Comparison of ENCODE assay signal across 8 cellular contexts in the genomic region with DNA sequence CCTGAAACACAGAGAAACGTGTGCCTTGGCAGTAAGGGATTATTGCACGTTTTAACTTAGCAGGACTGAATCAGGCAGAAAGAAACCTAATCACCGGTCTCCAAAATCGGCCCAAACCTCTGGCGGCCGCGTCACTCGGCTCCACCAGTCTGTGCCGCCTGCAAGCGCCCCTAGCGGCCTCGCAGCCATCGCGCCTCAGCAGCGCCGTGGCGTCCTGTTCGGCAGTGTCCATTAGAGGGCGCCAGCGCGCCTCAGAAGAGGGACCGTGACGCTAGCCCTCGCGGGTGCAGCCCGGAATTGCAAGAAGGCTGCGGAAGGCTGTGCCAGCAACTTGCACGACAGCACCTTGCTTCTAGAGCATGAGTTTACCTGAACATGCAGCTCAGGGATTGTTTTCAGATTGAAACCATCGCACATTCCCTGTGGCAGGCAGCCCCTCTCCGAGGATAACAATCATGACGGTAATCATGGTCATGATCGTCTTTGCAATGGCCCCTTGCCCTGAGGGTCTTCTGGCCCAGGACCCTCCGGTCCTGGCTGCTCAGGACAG.
DNase-seq lines count a peak whose midpoint lies in the region; ATAC-seq and TF ChIP-seq lines count a peak whose summit lies in the region.

No MANE protein-coding gene starts in this region.

- H3K27ac ChIP-seq in ascending aorta (peak overlapping the region; percentile 88 to 94), right cardiac atrium (ENCODE audit: low read length) (peak overlapping the region; percentile 53), psoas muscle (peak overlapping the region; percentile 54), urinary bladder (ENCODE audit: low read depth) (peak overlapping the region; percentile 32)

- ATAC-seq in GM18498 (IDR thresholded peaks at IDR 0.05; ENCODE audit: unreplicated experiment) (peak; percentile 99), HG02970 (IDR thresholded peaks at IDR 0.05; ENCODE audit: low FRiP score, unreplicated experiment) (peak; percentile 96), right cardiac atrium (peak; percentile 98), psoas muscle (peak; percentile 99 to 100 (median 100))

- H3K4me3 ChIP-seq in ascending aorta, result peak overlapping the region; percentile 69 to 78
- peak overlapping the region; percentile 47 for H3K4me3 ChIP-seq in right cardiac atrium (ENCODE audit: low read length)
- H3K4me3 ChIP-seq in psoas muscle, result peak overlapping the region; percentile 71
- H3K4me3 ChIP-seq in urinary bladder (ENCODE audit: low read depth, low read length), result peak overlapping the region; percentile 33

- DNase-seq in NCI-H187 (lab: John Stamatoyannopoulos, UW) (peak; percentile 90 to 94), T-helper 2 cell (peak; percentile 93 to 95 (median 95)), ascending aorta (ENCODE audit: low spot score in 2 of 2) (peak; percentile 74 to 98), right cardiac atrium (peak; percentile 95 to 98 (median 98)), psoas muscle (peak; percentile 94 to 98)

- no peaks in the 10 kb centered on the region for H3K36me3 ChIP-seq in ascending aorta
- H3K36me3 ChIP-seq in psoas muscle (ENCODE audit: insufficient read depth in 1 of 2, low read depth in 1 of 2), result no peaks in the 10 kb centered on the region
- H3K36me3 ChIP-seq in urinary bladder (ENCODE audit: insufficient read depth), result no peaks in the 10 kb centered on the region

- intact Hi-C loops in ascending aorta (cut with DNase I) (loop anchor here (1.0 to 10.0 kb wide), 7 partner anchors 82 to 411 kb away; a partner anchor contains a TSS), right cardiac atrium (cut with DNase I) (loop anchor here in 1 of 4 donors (5.0 kb wide), 2 partner anchors 81 to 221 kb away; no protein-coding TSS in a partner anchor), psoas muscle (cut with DNase I) (loop anchor here in 1 of 2 donors (2.0 to 10.0 kb wide), 3 partner anchors 86 to 706 kb away; no protein-coding TSS in a partner anchor)

- H3K27me3 ChIP-seq in ascending aorta (no peaks in the 10 kb centered on the region), right cardiac atrium (ENCODE audit: control insufficient read depth, insufficient read depth) (no peaks in the 10 kb centered on the region), psoas muscle (ENCODE audit: insufficient read depth in 3 of 3, low read length in 2 of 3) (no peaks in the 10 kb centered on the region)

- TF ChIP-seq CTCF in ascending aorta (IDR thresholded peaks at IDR 0.05) (peak; percentile 100), psoas muscle (IDR thresholded peaks at IDR 0.05) (peak; percentile 100)

- H3K4me1 ChIP-seq in ascending aorta (peaks cover 6 to 8% of the 10 kb centered on the region in 2 donors), right cardiac atrium (ENCODE audit: control insufficient read depth, insufficient read depth, low read length) (no peaks in the 10 kb centered on the region), psoas muscle (peaks cover 9% of the 10 kb centered on the region), urinary bladder (ENCODE audit: insufficient read depth) (no peaks in the 10 kb centered on the region)

- 4% methylated on average over 33 of the region's 33 CpGs for WGBS in right cardiac atrium
- 2 to 3% (median 3%) methylated on average over 33 of the region's 33 CpGs for WGBS in psoas muscle, 3 donors
- 5% methylated on average over 33 of the region's 33 CpGs for WGBS in urinary bladder

- H3K9me3 ChIP-seq in ascending aorta (no peaks in the 10 kb centered on the region), right cardiac atrium (ENCODE audit: control insufficient read depth, low read length) (no peaks in the 10 kb centered on the region), psoas muscle (no peaks in the 10 kb centered on the region)

Comparison
In these comparisons a context has a peak if more than half of its experiments do, and no peak if none do; other contexts are left out.
1. Peak in every context shown above with its lines: DNase-seq, ATAC-seq, H3K4me3 ChIP-seq and H3K27ac ChIP-seq.
2. H3K27ac ChIP-seq: peak in every context shown above with its lines; median percentile 91 in ascending aorta; 54 in psoas muscle; 53 in right cardiac atrium; 32 in urinary bladder.